12 cellular contexts compared by ENCODE assay signal in genomic region chr7:1691601-1692499, GRCh38. TPM values are rescaled to one million over a fixed set of nuclear protein-coding genes. Genes with fewer than 3 reads are reported as not detected.
DNase-seq lines count a peak whose midpoint lies in the region; ATAC-seq and TF ChIP-seq lines count a peak whose summit lies in the region.
"Had no signal": no experiment of that assay in that cellular context is flagged by ENCODE, and none has a peak within 500 bp of the region (broad histone marks: within the 10 kb centered on the region; RNA-seq: fewer than 3 reads in every experiment).

No MANE protein-coding gene starts in this region.

- DNase-seq in ACHN (peak; percentile 100), RPMI7951 (ENCODE audit: low read depth) (peak; percentile 95), foreskin keratinocyte (peak; percentile 15 to 33), NOMO-1 treated with dmso at 0.1 percent for 144 hours (lab: John Stamatoyannopoulos, UW; ENCODE audit: unreplicated experiment) (no peak)
- DNase-seq: activated CD8-positive, alpha-beta T cell treated with anti-CD3 and anti-CD28 coated beads for 36 hours; stimulated activated naive CD4-positive, alpha-beta T cell treated with Interleukin-2 at 50 U/mL for 16 hours had no signal

- TF ChIP-seq CTCF in foreskin keratinocyte (conservative IDR thresholded peaks at IDR 0.05) (no peak), nephron (IDR thresholded peaks at IDR 0.05; ENCODE audit: unreplicated experiment in 3 of 3) (no peak)

- no peak overlapping the region for H3K27ac ChIP-seq in foreskin keratinocyte
- H3K27ac ChIP-seq: BLaER1 had no signal

- peaks cover 23% of the 10 kb centered on the region for H3K4me1 Mint-ChIP-seq in nephron

- H3K4me1 ChIP-seq in foreskin keratinocyte = no peaks in the 10 kb centered on the region

- peak overlapping the region in 2 of 3 experiments; percentile 38 to 49 for H3K27ac Mint-ChIP-seq in nephron
- H3K27ac Mint-ChIP-seq: activated CD8-positive, alpha-beta T cell treated with anti-CD3 and anti-CD28 coated beads for 36 hours had no signal

- in situ Hi-C loops in ACHN (cut with HindIII; ENCODE audit: low pct_ligation_motif_present, low pct_unique_long_range_greater_than_20kb, low sequenced_read_pairs) = no loop called here

- H3K4me3 Mint-ChIP-seq in nephron = no peak overlapping the region
- H3K4me3 Mint-ChIP-seq: activated CD8-positive, alpha-beta T cell treated with anti-CD3 and anti-CD28 coated beads for 36 hours had no signal

- peaks cover 12% of the 10 kb centered on the region for H3K27me3 ChIP-seq in foreskin keratinocyte
- H3K27me3 ChIP-seq: BLaER1 had no signal

- peaks cover 13% of the 10 kb centered on the region for H3K27me3 Mint-ChIP-seq in nephron (ENCODE audit: low read depth)

- peaks cover 38% of the 10 kb centered on the region for H3K36me3 Mint-ChIP-seq in nephron (ENCODE audit: low read depth)

- ATAC-seq in foreskin keratinocyte (no peak), GM21528 (IDR thresholded peaks at IDR 0.05; ENCODE audit: low FRiP score, unreplicated experiment) (no peak), GM19324 (IDR thresholded peaks at IDR 0.05; ENCODE audit: low FRiP score, unreplicated experiment) (no peak), GM18858 (IDR thresholded peaks at IDR 0.05; ENCODE audit: unreplicated experiment) (no peak)
- ATAC-seq: activated CD8-positive, alpha-beta T cell treated with anti-CD3 and anti-CD28 coated beads for 36 hours; GM12878 had no signal

- peaks cover 11% of the 10 kb centered on the region for H3K9me3 Mint-ChIP-seq in nephron

RNA-seq across cellular contexts. Expression of gene ELFN1, which starts 21.8 kb away (rescaled TPM):
- 0.39 and 0.48 TPM in 2 replicates for total RNA-seq in RPMI7951 (2014; rRNA removed; shearing (Covaris generic))
- 0.10 TPM in 1 of 2 replicates, not detected in the other for total RNA-seq in foreskin keratinocyte
- polyA plus RNA-seq in foreskin keratinocyte = 0.02 and 0.06 TPM in 2 replicates
- total RNA-seq: GM12878 had no signal
